ENCODE assay signal across 8 cellular contexts in genomic region chr3:137970914-137971831, GRCh38. TPM values are rescaled to one million over a fixed set of nuclear protein-coding genes. Genes with fewer than 3 reads are reported as not detected.
A peak's percentile ranks its signal among the peaks of the same experiment; 100 is the strongest.
DNase-seq lines count a peak whose midpoint lies in the region; ATAC-seq and TF ChIP-seq lines count a peak whose summit lies in the region.

No MANE protein-coding gene starts in this region.

- no peak overlapping the region for H3K4me3 ChIP-seq in GM12865 (ENCODE audit: low read depth, low read length)

- ATAC-seq in left cardiac atrium = peak; percentile 89

- CTCF ChIA-PET in HEK293T (lab: Yijun Ruan, JAX) = interaction anchor here (0.8 to 1.0 kb wide), 2 partner anchors 89 to 148 kb away, joined by 3 to 5 read pairs; no protein-coding TSS in a partner anchor

- POLR2A ChIA-PET in HEK293T (lab: Yijun Ruan, JAX) = interaction anchor here (0.6 to 1.4 kb wide), 2 partner anchors 40 to 144 kb away, joined by 3 read pairs; partner anchors contain the start of gene DZIP1L

- DNase-seq in GM12865 (ENCODE audit: low read depth) (peak; percentile 77), HEK293T (ENCODE audit: extremely low spot score) (peak; percentile 81), MV-4-11 (lab: John Stamatoyannopoulos, UW) (peak; percentile 54), SK-N-DZ (ENCODE audit: low spot score) (peak; percentile 63), left cardiac atrium (peak; percentile 76), renal cortical epithelial cell (ENCODE audit: low read depth) (peak; percentile 56), NCI-H187 treated with DMSO at 0.1 percent for 48 hours (lab: John Stamatoyannopoulos, UW) (no peak)
- DNase-seq in activated naive CD8-positive, alpha-beta T cell treated with anti-CD3 and anti-CD28 coated beads, Interleukin-2, amount 50 U/mL, for 16 hours (ENCODE audit: low read depth, low spot score) = peak; percentile 5

- peak; percentile 95 for TF ChIP-seq CTCF in GM12865 (IDR thresholded peaks at IDR 0.05; ENCODE audit: insufficient read depth, low read depth, low read length, missing control alignments)

- intact Hi-C loops in left cardiac atrium (cut with DNase I) = loop anchor here in 1 of 2 donors (5.0 kb wide), 1 partner anchor 864 kb away; no protein-coding TSS in a partner anchor

TF ChIP-seq in HEK293T, 16 proteins besides CTCF, POLR2A, EP300 and RAD21:
- no peak for TF ChIP-seq NFRKB (IDR thresholded peaks at IDR 0.05)
- TF ChIP-seq PKNOX1 (IDR thresholded peaks at IDR 0.05) = no peak
- no peak for TF ChIP-seq ELF4 (IDR thresholded peaks at IDR 0.05)
- TF ChIP-seq SUZ12 (IDR thresholded peaks at IDR 0.05) = no peak
- no peak for TF ChIP-seq HDGF (IDR thresholded peaks at IDR 0.05; ENCODE audit: borderline replicate concordance)
- TF ChIP-seq ZNF384 (IDR thresholded peaks at IDR 0.05) = no peak
- no peak for TF ChIP-seq LEF1 (IDR thresholded peaks at IDR 0.05; ENCODE audit: borderline replicate concordance)
- TF ChIP-seq TARDBP (IDR thresholded peaks at IDR 0.05) = no peak
- TF ChIP-seq FOXM1 (IDR thresholded peaks at IDR 0.05; ENCODE audit: borderline replicate concordance) = no peak
- no peak for TF ChIP-seq FOXA1 (IDR thresholded peaks at IDR 0.05)
- no peak for TF ChIP-seq ARNT (IDR thresholded peaks at IDR 0.05)

RNA-seq across cellular contexts. Expression of gene CLDN18, which starts 38.8 kb away (rescaled TPM):
- polyA plus RNA-seq in SK-N-DZ (2014; cell fraction: cytosol; rRNA removed) = not detected in 2 replicates
- polyA plus RNA-seq in SK-N-DZ (2014; cell fraction: nucleus; rRNA removed) = not detected in 2 replicates
- total RNA-seq in left cardiac atrium (10 to 100 TPM; 13.2 to 47.9 TPM), renal cortical epithelial cell (not detected in 2 replicates)

Comparison
In these comparisons a context has a peak if more than half of its experiments do, and no peak if none do; other contexts are left out.
1. RNA of gene CLDN18, which starts 38.8 kb away (total RNA-seq): 13.2 to 47.9 TPM in left cardiac atrium; not detected in renal cortical epithelial cell; every median in the first group is over 10 times any median in the second.